In the genomic region with DNA sequence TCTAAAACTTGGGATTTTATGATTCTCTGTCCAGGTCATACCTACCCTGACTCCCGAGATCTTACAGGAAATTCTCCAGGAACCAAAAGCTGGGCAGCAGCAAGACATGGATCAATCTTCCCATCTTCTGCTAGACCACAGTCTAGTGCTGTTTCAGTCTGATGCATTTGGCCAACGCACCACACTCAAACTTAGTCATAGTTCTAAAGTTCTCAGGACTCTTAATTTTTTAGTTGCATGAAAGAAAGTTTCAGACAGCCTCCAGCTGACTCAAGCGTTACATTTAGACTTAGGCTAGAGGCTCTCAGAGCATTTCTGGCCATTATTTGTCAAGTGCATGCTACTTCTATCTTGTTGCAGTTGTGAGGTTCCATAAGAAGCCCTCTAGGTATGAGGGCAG, we compare ENCODE assay signal across 19 cellular contexts.
DNase-seq lines count a peak whose midpoint lies in the region; ATAC-seq and TF ChIP-seq lines count a peak whose summit lies in the region.
"Had no signal": no experiment of that assay in that cellular context is flagged by ENCODE, and none has a peak within 500 bp of the region (broad histone marks: within the 10 kb centered on the region; RNA-seq: fewer than 3 reads in every experiment).

No MANE protein-coding gene starts in this region.

- TF ChIP-seq CTCF in fibroblast of the aortic adventitia (IDR thresholded peaks at IDR 0.05; ENCODE audit: insufficient read depth, low read length) = no peak

- ATAC-seq in GM18519 (IDR thresholded peaks at IDR 0.05; ENCODE audit: low FRiP score, unreplicated experiment) (peak; percentile 41), GM21423 (IDR thresholded peaks at IDR 0.05; ENCODE audit: unreplicated experiment) (peak; percentile 32), HG03159 (IDR thresholded peaks at IDR 0.05; ENCODE audit: unreplicated experiment) (peak; percentile 39), HG02763 (IDR thresholded peaks at IDR 0.05; ENCODE audit: unreplicated experiment) (no peak)
- ATAC-seq: HCT116; stimulated activated naive CD8-positive, alpha-beta T cell treated with anti-CD3 and anti-CD28 coated beads, Interleukin-15, amount 100 ng/mL, for 72 hours had no signal

- in situ Hi-C loops in G401 (cut with HindIII; ENCODE audit: low sequenced_read_pairs) = no loop called here

- intact Hi-C loops in head of caudate nucleus (cut with DNase I) = no loop called here

- peak; percentile 27 for DNase-seq in fibroblast of the aortic adventitia (ENCODE audit: low read depth)
- no peak for DNase-seq in head of caudate nucleus
- no peak for DNase-seq in G401 (ENCODE audit: low spot score)
- DNase-seq in stimulated activated CD4-positive, alpha-beta T cell treated with anti-CD3 and anti-CD28 coated beads, Interleukin-4, amount 100 ng/mL, for 24 hours = no peak
- DNase-seq: activated CD4-positive, CD25-positive, alpha-beta regulatory T cell; effector CD8-positive, alpha-beta T cell; left ventricle myocardium inferior; NCI-H2029 treated with DMSO at 0.1 percent for 48 hours; NCI-H526 treated with DMSO at 0.1 percent for 48 hours; Peyer's patch; spleen; stimulated activated naive CD8-positive, alpha-beta T cell treated with anti-CD3 and anti-CD28 coated beads, Interleukin-15, amount 100 ng/mL, for 72 hours; T-helper 1 cell had no signal

- no peak overlapping the region for H3K4me3 ChIP-seq in fibroblast of the aortic adventitia (ENCODE audit: low read depth, low read length)
- H3K4me3 ChIP-seq: cardiac muscle cell, left ventricle myocardium inferior, Peyer's patch, spleen had no signal
